2 cellular contexts compared by ENCODE assay signal in the genomic region with DNA sequence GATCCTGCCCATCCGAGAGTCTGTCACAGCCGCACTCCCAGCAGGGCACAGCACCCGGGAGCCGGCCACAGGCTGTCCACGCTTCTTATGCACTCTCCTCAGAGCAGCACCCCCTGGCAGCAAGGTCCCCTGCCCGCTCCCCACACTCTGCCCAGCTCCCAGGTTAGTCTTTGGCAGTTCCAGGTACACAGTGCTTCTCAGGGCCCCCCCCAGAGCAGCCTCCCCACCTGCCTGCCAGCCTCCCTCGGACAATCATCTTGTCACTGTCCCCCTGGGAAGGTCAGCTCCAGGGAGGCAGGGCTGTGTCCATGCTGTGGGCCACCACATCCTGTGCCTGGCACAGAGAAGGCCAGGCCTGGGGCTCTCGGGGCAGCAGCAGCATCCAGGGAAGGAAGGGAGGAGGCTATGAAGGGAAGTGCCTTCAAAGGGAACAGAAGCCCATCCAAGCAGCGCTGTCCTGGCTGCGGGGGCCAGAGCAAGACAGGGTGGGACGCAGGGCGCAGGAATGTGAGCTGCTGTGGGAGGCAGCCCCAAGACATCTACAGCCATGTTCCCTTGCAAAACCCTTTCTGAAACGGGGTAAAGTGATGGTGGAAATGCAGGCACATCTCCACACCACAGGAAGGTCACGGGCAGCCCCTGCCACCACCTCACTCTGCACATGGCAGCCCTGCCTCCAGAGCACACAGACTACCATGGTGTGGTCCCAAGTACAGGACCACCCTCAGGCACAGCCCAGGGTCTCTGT.
TF ChIP-seq lines count a peak whose summit lies in the region.

No MANE protein-coding gene starts in this region.

TF ChIP-seq in SK-N-SH, 30 proteins besides CTCF, POLR2A, EP300 and RAD21 (continued from another document):
- TF ChIP-seq, protein P1, sequence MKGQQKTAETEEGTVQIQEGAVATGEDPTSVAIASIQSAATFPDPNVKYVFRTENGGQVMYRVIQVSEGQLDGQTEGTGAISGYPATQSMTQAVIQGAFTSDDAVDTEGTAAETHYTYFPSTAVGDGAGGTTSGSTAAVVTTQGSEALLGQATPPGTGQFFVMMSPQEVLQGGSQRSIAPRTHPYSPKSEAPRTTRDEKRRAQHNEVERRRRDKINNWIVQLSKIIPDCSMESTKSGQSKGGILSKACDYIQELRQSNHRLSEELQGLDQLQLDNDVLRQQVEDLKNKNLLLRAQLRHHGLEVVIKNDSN (IDR thresholded peaks at IDR 0.05; ENCODE audit: borderline replicate concordance, low read depth): no peak
- TF ChIP-seq GABPA (IDR thresholded peaks at IDR 0.05; ENCODE audit: low read depth): no peak
- no peak for TF ChIP-seq TEAD4 (IDR thresholded peaks at IDR 0.05; ENCODE audit: borderline replicate concordance, insufficient read depth)
- TF ChIP-seq SIN3A (IDR thresholded peaks at IDR 0.05; ENCODE audit: borderline replicate concordance, low read depth, low read length): no peak
- no peak for TF ChIP-seq EZH2phosphoT487 (IDR thresholded peaks at IDR 0.05; ENCODE audit: borderline replicate concordance, low read depth)
- TF ChIP-seq, protein P2, sequence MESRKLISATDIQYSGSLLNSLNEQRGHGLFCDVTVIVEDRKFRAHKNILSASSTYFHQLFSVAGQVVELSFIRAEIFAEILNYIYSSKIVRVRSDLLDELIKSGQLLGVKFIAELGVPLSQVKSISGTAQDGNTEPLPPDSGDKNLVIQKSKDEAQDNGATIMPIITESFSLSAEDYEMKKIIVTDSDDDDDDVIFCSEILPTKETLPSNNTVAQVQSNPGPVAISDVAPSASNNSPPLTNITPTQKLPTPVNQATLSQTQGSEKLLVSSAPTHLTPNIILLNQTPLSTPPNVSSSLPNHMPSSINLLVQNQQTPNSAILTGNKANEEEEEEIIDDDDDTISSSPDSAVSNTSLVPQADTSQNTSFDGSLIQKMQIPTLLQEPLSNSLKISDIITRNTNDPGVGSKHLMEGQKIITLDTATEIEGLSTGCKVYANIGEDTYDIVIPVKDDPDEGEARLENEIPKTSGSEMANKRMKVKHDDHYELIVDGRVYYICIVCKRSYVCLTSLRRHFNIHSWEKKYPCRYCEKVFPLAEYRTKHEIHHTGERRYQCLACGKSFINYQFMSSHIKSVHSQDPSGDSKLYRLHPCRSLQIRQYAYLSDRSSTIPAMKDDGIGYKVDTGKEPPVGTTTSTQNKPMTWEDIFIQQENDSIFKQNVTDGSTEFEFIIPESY (IDR thresholded peaks at IDR 0.05; ENCODE audit: borderline replicate concordance, low read depth): no peak
- no peak for TF ChIP-seq TAF1 (IDR thresholded peaks at IDR 0.05; ENCODE audit: borderline replicate concordance, low read depth, low read length)
- TF ChIP-seq POLR2AphosphoS5 (IDR thresholded peaks at IDR 0.05; ENCODE audit: low read depth, low read length): no peak
- TF ChIP-seq, protein P3, sequence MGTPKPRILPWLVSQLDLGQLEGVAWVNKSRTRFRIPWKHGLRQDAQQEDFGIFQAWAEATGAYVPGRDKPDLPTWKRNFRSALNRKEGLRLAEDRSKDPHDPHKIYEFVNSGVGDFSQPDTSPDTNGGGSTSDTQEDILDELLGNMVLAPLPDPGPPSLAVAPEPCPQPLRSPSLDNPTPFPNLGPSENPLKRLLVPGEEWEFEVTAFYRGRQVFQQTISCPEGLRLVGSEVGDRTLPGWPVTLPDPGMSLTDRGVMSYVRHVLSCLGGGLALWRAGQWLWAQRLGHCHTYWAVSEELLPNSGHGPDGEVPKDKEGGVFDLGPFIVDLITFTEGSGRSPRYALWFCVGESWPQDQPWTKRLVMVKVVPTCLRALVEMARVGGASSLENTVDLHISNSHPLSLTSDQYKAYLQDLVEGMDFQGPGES (IDR thresholded peaks at IDR 0.05; ENCODE audit: low read depth, low read length): no peak
- TF ChIP-seq, protein P4, sequence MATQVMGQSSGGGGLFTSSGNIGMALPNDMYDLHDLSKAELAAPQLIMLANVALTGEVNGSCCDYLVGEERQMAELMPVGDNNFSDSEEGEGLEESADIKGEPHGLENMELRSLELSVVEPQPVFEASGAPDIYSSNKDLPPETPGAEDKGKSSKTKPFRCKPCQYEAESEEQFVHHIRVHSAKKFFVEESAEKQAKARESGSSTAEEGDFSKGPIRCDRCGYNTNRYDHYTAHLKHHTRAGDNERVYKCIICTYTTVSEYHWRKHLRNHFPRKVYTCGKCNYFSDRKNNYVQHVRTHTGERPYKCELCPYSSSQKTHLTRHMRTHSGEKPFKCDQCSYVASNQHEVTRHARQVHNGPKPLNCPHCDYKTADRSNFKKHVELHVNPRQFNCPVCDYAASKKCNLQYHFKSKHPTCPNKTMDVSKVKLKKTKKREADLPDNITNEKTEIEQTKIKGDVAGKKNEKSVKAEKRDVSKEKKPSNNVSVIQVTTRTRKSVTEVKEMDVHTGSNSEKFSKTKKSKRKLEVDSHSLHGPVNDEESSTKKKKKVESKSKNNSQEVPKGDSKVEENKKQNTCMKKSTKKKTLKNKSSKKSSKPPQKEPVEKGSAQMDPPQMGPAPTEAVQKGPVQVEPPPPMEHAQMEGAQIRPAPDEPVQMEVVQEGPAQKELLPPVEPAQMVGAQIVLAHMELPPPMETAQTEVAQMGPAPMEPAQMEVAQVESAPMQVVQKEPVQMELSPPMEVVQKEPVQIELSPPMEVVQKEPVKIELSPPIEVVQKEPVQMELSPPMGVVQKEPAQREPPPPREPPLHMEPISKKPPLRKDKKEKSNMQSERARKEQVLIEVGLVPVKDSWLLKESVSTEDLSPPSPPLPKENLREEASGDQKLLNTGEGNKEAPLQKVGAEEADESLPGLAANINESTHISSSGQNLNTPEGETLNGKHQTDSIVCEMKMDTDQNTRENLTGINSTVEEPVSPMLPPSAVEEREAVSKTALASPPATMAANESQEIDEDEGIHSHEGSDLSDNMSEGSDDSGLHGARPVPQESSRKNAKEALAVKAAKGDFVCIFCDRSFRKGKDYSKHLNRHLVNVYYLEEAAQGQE (IDR thresholded peaks at IDR 0.05; ENCODE audit: low read depth, low read length): no peak
- TF ChIP-seq GATA2 (CRISPR knock-in tag; IDR thresholded peaks at IDR 0.05): no peak
- no peak for TF ChIP-seq MXI1 (IDR thresholded peaks at IDR 0.05; ENCODE audit: low read depth, low read length)
- TF ChIP-seq, protein P5, sequence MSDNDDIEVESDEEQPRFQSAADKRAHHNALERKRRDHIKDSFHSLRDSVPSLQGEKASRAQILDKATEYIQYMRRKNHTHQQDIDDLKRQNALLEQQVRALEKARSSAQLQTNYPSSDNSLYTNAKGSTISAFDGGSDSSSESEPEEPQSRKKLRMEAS (IDR thresholded peaks at IDR 0.05; ENCODE audit: low read depth): no peak
- no peak for TF ChIP-seq RXRA (IDR thresholded peaks at IDR 0.05; ENCODE audit: borderline replicate concordance, low read depth)
- TF ChIP-seq TCF12 (IDR thresholded peaks at IDR 0.05): no peak

TF ChIP-seq in SK-N-SH treated with all-trans-retinoic acid at 6 μM for 48 hours, 23 proteins besides CTCF, POLR2A, EP300 and RAD21 (continued from another document):
- TF ChIP-seq, protein P6, sequence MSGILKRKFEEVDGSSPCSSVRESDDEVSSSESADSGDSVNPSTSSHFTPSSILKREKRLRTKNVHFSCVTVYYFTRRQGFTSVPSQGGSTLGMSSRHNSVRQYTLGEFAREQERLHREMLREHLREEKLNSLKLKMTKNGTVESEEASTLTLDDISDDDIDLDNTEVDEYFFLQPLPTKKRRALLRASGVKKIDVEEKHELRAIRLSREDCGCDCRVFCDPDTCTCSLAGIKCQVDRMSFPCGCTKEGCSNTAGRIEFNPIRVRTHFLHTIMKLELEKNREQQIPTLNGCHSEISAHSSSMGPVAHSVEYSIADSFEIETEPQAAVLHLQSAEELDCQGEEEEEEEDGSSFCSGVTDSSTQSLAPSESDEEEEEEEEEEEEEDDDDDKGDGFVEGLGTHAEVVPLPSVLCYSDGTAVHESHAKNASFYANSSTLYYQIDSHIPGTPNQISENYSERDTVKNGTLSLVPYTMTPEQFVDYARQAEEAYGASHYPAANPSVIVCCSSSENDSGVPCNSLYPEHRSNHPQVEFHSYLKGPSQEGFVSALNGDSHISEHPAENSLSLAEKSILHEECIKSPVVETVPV (CRISPR knock-in tag; IDR thresholded peaks at IDR 0.05): no peak
- no peak for TF ChIP-seq ESRRG (CRISPR knock-in tag; IDR thresholded peaks at IDR 0.05)
- TF ChIP-seq ZFP3 (CRISPR knock-in tag; IDR thresholded peaks at IDR 0.05): no peak
- no peak for TF ChIP-seq ZFP30 (CRISPR knock-in tag; IDR thresholded peaks at IDR 0.05)
- TF ChIP-seq SNAI2 (CRISPR knock-in tag; IDR thresholded peaks at IDR 0.05): no peak
- TF ChIP-seq RARB (CRISPR knock-in tag; IDR thresholded peaks at IDR 0.05): no peak
- TF ChIP-seq TOX (CRISPR knock-in tag; IDR thresholded peaks at IDR 0.05; ENCODE audit: borderline replicate concordance): no peak
- no peak for TF ChIP-seq ZNF565 (CRISPR knock-in tag; conservative IDR thresholded peaks at IDR 0.05; ENCODE audit: low read depth)
- TF ChIP-seq, protein P7, sequence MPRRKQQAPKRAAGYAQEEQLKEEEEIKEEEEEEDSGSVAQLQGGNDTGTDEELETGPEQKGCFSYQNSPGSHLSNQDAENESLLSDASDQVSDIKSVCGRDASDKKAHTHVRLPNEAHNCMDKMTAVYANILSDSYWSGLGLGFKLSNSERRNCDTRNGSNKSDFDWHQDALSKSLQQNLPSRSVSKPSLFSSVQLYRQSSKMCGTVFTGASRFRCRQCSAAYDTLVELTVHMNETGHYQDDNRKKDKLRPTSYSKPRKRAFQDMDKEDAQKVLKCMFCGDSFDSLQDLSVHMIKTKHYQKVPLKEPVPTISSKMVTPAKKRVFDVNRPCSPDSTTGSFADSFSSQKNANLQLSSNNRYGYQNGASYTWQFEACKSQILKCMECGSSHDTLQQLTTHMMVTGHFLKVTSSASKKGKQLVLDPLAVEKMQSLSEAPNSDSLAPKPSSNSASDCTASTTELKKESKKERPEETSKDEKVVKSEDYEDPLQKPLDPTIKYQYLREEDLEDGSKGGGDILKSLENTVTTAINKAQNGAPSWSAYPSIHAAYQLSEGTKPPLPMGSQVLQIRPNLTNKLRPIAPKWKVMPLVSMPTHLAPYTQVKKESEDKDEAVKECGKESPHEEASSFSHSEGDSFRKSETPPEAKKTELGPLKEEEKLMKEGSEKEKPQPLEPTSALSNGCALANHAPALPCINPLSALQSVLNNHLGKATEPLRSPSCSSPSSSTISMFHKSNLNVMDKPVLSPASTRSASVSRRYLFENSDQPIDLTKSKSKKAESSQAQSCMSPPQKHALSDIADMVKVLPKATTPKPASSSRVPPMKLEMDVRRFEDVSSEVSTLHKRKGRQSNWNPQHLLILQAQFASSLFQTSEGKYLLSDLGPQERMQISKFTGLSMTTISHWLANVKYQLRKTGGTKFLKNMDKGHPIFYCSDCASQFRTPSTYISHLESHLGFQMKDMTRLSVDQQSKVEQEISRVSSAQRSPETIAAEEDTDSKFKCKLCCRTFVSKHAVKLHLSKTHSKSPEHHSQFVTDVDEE (CRISPR knock-in tag; IDR thresholded peaks at IDR 0.05): no peak
- TF ChIP-seq, protein P8, sequence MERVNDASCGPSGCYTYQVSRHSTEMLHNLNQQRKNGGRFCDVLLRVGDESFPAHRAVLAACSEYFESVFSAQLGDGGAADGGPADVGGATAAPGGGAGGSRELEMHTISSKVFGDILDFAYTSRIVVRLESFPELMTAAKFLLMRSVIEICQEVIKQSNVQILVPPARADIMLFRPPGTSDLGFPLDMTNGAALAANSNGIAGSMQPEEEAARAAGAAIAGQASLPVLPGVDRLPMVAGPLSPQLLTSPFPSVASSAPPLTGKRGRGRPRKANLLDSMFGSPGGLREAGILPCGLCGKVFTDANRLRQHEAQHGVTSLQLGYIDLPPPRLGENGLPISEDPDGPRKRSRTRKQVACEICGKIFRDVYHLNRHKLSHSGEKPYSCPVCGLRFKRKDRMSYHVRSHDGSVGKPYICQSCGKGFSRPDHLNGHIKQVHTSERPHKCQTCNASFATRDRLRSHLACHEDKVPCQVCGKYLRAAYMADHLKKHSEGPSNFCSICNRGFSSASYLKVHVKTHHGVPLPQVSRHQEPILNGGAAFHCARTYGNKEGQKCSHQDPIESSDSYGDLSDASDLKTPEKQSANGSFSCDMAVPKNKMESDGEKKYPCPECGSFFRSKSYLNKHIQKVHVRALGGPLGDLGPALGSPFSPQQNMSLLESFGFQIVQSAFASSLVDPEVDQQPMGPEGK (CRISPR knock-in tag; IDR thresholded peaks at IDR 0.05; ENCODE audit: borderline replicate concordance): no peak
- TF ChIP-seq, protein P9, sequence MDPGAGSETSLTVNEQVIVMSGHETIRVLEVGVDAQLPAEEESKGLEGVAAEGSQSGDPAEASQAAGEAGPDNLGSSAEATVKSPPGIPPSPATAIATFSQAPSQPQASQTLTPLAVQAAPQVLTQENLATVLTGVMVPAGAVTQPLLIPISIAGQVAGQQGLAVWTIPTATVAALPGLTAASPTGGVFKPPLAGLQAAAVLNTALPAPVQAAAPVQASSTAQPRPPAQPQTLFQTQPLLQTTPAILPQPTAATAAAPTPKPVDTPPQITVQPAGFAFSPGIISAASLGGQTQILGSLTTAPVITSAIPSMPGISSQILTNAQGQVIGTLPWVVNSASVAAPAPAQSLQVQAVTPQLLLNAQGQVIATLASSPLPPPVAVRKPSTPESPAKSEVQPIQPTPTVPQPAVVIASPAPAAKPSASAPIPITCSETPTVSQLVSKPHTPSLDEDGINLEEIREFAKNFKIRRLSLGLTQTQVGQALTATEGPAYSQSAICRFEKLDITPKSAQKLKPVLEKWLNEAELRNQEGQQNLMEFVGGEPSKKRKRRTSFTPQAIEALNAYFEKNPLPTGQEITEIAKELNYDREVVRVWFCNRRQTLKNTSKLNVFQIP (CRISPR knock-in tag; IDR thresholded peaks at IDR 0.05; ENCODE audit: borderline replicate concordance, low read depth): no peak
- no peak for TF ChIP-seq GLIS3 (CRISPR knock-in tag; IDR thresholded peaks at IDR 0.05)
- no peak for TF ChIP-seq TCF4 (CRISPR knock-in tag; IDR thresholded peaks at IDR 0.05; ENCODE audit: borderline replicate concordance)
- TF ChIP-seq OSR1 (CRISPR knock-in tag; IDR thresholded peaks at IDR 0.05): no peak
